Comparison of ENCODE assay signal across 1 cellular context in the genomic region with DNA sequence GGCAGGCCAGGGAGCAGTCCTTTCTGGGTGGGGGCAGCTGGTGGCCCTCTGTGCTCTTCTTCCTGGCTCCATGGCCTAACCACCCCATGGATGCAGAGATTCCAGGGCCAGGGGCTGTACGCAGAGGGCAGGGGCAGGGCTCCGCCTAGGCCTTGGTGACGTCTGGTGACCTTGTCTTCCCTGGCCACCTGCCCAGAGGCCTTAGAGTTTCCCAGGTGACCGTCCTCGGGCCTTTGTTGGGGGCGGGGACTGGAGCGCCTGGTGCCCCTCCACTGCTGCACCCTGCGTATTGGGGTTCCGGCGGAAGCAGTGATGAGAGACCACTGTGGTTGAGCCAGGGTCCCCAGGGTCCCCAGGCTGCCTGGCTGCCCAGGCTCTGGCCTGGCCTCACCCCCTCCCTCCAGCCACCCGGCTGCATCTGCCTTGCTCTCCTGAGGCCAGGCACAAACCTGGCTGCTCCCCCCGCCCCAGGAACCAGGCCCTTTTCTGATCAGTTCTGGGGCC.
TF ChIP-seq lines count a peak whose summit lies in the region.

No MANE protein-coding gene starts in this region.

TF ChIP-seq in WTC11, 78 proteins besides CTCF, POLR2A, EP300 and RAD21 (continued from another document):
- TF ChIP-seq, protein P1, sequence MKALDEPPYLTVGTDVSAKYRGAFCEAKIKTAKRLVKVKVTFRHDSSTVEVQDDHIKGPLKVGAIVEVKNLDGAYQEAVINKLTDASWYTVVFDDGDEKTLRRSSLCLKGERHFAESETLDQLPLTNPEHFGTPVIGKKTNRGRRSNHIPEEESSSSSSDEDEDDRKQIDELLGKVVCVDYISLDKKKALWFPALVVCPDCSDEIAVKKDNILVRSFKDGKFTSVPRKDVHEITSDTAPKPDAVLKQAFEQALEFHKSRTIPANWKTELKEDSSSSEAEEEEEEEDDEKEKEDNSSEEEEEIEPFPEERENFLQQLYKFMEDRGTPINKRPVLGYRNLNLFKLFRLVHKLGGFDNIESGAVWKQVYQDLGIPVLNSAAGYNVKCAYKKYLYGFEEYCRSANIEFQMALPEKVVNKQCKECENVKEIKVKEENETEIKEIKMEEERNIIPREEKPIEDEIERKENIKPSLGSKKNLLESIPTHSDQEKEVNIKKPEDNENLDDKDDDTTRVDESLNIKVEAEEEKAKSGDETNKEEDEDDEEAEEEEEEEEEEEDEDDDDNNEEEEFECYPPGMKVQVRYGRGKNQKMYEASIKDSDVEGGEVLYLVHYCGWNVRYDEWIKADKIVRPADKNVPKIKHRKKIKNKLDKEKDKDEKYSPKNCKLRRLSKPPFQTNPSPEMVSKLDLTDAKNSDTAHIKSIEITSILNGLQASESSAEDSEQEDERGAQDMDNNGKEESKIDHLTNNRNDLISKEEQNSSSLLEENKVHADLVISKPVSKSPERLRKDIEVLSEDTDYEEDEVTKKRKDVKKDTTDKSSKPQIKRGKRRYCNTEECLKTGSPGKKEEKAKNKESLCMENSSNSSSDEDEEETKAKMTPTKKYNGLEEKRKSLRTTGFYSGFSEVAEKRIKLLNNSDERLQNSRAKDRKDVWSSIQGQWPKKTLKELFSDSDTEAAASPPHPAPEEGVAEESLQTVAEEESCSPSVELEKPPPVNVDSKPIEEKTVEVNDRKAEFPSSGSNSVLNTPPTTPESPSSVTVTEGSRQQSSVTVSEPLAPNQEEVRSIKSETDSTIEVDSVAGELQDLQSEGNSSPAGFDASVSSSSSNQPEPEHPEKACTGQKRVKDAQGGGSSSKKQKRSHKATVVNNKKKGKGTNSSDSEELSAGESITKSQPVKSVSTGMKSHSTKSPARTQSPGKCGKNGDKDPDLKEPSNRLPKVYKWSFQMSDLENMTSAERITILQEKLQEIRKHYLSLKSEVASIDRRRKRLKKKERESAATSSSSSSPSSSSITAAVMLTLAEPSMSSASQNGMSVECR (CRISPR knock-in tag; IDR thresholded peaks at IDR 0.05; ENCODE audit: borderline replicate concordance) = no peak
- TF ChIP-seq, protein P2, sequence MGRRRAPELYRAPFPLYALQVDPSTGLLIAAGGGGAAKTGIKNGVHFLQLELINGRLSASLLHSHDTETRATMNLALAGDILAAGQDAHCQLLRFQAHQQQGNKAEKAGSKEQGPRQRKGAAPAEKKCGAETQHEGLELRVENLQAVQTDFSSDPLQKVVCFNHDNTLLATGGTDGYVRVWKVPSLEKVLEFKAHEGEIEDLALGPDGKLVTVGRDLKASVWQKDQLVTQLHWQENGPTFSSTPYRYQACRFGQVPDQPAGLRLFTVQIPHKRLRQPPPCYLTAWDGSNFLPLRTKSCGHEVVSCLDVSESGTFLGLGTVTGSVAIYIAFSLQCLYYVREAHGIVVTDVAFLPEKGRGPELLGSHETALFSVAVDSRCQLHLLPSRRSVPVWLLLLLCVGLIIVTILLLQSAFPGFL (CRISPR knock-in tag; IDR thresholded peaks at IDR 0.05; ENCODE audit: borderline replicate concordance) = no peak
- TF ChIP-seq ZNF423 (CRISPR knock-in tag; IDR thresholded peaks at IDR 0.05) (no peak), SP1 (CRISPR knock-in tag; conservative IDR thresholded peaks at IDR 0.05) (no peak)
- TF ChIP-seq, protein P3, sequence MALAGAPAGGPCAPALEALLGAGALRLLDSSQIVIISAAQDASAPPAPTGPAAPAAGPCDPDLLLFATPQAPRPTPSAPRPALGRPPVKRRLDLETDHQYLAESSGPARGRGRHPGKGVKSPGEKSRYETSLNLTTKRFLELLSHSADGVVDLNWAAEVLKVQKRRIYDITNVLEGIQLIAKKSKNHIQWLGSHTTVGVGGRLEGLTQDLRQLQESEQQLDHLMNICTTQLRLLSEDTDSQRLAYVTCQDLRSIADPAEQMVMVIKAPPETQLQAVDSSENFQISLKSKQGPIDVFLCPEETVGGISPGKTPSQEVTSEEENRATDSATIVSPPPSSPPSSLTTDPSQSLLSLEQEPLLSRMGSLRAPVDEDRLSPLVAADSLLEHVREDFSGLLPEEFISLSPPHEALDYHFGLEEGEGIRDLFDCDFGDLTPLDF (CRISPR knock-in tag; IDR thresholded peaks at IDR 0.05) = no peak
- TF ChIP-seq, protein P4, sequence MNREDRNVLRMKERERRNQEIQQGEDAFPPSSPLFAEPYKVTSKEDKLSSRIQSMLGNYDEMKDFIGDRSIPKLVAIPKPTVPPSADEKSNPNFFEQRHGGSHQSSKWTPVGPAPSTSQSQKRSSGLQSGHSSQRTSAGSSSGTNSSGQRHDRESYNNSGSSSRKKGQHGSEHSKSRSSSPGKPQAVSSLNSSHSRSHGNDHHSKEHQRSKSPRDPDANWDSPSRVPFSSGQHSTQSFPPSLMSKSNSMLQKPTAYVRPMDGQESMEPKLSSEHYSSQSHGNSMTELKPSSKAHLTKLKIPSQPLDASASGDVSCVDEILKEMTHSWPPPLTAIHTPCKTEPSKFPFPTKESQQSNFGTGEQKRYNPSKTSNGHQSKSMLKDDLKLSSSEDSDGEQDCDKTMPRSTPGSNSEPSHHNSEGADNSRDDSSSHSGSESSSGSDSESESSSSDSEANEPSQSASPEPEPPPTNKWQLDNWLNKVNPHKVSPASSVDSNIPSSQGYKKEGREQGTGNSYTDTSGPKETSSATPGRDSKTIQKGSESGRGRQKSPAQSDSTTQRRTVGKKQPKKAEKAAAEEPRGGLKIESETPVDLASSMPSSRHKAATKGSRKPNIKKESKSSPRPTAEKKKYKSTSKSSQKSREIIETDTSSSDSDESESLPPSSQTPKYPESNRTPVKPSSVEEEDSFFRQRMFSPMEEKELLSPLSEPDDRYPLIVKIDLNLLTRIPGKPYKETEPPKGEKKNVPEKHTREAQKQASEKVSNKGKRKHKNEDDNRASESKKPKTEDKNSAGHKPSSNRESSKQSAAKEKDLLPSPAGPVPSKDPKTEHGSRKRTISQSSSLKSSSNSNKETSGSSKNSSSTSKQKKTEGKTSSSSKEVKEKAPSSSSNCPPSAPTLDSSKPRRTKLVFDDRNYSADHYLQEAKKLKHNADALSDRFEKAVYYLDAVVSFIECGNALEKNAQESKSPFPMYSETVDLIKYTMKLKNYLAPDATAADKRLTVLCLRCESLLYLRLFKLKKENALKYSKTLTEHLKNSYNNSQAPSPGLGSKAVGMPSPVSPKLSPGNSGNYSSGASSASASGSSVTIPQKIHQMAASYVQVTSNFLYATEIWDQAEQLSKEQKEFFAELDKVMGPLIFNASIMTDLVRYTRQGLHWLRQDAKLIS (CRISPR knock-in tag; IDR thresholded peaks at IDR 0.05; ENCODE audit: borderline replicate concordance) = no peak
- TF ChIP-seq, protein P5, sequence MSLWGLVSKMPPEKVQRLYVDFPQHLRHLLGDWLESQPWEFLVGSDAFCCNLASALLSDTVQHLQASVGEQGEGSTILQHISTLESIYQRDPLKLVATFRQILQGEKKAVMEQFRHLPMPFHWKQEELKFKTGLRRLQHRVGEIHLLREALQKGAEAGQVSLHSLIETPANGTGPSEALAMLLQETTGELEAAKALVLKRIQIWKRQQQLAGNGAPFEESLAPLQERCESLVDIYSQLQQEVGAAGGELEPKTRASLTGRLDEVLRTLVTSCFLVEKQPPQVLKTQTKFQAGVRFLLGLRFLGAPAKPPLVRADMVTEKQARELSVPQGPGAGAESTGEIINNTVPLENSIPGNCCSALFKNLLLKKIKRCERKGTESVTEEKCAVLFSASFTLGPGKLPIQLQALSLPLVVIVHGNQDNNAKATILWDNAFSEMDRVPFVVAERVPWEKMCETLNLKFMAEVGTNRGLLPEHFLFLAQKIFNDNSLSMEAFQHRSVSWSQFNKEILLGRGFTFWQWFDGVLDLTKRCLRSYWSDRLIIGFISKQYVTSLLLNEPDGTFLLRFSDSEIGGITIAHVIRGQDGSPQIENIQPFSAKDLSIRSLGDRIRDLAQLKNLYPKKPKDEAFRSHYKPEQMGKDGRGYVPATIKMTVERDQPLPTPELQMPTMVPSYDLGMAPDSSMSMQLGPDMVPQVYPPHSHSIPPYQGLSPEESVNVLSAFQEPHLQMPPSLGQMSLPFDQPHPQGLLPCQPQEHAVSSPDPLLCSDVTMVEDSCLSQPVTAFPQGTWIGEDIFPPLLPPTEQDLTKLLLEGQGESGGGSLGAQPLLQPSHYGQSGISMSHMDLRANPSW (CRISPR knock-in tag; conservative IDR thresholded peaks at IDR 0.05; ENCODE audit: low read depth) = no peak
- TF ChIP-seq, protein P6, sequence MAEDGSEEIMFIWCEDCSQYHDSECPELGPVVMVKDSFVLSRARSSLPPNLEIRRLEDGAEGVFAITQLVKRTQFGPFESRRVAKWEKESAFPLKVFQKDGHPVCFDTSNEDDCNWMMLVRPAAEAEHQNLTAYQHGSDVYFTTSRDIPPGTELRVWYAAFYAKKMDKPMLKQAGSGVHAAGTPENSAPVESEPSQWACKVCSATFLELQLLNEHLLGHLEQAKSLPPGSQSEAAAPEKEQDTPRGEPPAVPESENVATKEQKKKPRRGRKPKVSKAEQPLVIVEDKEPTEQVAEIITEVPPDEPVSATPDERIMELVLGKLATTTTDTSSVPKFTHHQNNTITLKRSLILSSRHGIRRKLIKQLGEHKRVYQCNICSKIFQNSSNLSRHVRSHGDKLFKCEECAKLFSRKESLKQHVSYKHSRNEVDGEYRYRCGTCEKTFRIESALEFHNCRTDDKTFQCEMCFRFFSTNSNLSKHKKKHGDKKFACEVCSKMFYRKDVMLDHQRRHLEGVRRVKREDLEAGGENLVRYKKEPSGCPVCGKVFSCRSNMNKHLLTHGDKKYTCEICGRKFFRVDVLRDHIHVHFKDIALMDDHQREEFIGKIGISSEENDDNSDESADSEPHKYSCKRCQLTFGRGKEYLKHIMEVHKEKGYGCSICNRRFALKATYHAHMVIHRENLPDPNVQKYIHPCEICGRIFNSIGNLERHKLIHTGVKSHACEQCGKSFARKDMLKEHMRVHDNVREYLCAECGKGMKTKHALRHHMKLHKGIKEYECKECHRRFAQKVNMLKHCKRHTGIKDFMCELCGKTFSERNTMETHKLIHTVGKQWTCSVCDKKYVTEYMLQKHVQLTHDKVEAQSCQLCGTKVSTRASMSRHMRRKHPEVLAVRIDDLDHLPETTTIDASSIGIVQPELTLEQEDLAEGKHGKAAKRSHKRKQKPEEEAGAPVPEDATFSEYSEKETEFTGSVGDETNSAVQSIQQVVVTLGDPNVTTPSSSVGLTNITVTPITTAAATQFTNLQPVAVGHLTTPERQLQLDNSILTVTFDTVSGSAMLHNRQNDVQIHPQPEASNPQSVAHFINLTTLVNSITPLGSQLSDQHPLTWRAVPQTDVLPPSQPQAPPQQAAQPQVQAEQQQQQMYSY (CRISPR knock-in tag; IDR thresholded peaks at IDR 0.05) = no peak
- TF ChIP-seq, protein P7, sequence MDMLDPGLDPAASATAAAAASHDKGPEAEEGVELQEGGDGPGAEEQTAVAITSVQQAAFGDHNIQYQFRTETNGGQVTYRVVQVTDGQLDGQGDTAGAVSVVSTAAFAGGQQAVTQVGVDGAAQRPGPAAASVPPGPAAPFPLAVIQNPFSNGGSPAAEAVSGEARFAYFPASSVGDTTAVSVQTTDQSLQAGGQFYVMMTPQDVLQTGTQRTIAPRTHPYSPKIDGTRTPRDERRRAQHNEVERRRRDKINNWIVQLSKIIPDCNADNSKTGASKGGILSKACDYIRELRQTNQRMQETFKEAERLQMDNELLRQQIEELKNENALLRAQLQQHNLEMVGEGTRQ (CRISPR knock-in tag; IDR thresholded peaks at IDR 0.05) = no peak
